ENCODE assay signal across 1 cellular context in the genomic region with DNA sequence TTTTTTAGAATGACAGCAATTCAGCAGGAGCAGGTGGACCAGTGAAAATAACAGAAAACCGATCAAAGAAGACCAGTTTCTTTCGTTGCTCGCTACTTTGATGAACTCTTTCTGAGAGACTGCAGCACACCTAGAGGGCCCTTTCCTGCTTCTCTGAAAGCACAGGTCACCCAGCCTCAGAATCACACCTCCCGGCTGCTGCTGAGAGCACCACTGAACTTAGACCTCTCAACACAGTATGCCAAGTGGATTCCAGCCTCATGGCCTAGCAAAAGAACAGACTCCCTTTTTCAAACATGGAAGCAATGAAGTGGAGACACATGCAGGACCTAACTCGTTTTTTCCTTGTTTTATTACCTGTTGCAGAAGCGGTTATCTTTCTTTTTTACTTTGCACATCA.
TF ChIP-seq lines count a peak whose summit lies in the region.

No MANE protein-coding gene starts in this region.

TF ChIP-seq in GM23338, 12 proteins besides CTCF, POLR2A, EP300 and RAD21 (continued from another document):
- TF ChIP-seq, protein P1, sequence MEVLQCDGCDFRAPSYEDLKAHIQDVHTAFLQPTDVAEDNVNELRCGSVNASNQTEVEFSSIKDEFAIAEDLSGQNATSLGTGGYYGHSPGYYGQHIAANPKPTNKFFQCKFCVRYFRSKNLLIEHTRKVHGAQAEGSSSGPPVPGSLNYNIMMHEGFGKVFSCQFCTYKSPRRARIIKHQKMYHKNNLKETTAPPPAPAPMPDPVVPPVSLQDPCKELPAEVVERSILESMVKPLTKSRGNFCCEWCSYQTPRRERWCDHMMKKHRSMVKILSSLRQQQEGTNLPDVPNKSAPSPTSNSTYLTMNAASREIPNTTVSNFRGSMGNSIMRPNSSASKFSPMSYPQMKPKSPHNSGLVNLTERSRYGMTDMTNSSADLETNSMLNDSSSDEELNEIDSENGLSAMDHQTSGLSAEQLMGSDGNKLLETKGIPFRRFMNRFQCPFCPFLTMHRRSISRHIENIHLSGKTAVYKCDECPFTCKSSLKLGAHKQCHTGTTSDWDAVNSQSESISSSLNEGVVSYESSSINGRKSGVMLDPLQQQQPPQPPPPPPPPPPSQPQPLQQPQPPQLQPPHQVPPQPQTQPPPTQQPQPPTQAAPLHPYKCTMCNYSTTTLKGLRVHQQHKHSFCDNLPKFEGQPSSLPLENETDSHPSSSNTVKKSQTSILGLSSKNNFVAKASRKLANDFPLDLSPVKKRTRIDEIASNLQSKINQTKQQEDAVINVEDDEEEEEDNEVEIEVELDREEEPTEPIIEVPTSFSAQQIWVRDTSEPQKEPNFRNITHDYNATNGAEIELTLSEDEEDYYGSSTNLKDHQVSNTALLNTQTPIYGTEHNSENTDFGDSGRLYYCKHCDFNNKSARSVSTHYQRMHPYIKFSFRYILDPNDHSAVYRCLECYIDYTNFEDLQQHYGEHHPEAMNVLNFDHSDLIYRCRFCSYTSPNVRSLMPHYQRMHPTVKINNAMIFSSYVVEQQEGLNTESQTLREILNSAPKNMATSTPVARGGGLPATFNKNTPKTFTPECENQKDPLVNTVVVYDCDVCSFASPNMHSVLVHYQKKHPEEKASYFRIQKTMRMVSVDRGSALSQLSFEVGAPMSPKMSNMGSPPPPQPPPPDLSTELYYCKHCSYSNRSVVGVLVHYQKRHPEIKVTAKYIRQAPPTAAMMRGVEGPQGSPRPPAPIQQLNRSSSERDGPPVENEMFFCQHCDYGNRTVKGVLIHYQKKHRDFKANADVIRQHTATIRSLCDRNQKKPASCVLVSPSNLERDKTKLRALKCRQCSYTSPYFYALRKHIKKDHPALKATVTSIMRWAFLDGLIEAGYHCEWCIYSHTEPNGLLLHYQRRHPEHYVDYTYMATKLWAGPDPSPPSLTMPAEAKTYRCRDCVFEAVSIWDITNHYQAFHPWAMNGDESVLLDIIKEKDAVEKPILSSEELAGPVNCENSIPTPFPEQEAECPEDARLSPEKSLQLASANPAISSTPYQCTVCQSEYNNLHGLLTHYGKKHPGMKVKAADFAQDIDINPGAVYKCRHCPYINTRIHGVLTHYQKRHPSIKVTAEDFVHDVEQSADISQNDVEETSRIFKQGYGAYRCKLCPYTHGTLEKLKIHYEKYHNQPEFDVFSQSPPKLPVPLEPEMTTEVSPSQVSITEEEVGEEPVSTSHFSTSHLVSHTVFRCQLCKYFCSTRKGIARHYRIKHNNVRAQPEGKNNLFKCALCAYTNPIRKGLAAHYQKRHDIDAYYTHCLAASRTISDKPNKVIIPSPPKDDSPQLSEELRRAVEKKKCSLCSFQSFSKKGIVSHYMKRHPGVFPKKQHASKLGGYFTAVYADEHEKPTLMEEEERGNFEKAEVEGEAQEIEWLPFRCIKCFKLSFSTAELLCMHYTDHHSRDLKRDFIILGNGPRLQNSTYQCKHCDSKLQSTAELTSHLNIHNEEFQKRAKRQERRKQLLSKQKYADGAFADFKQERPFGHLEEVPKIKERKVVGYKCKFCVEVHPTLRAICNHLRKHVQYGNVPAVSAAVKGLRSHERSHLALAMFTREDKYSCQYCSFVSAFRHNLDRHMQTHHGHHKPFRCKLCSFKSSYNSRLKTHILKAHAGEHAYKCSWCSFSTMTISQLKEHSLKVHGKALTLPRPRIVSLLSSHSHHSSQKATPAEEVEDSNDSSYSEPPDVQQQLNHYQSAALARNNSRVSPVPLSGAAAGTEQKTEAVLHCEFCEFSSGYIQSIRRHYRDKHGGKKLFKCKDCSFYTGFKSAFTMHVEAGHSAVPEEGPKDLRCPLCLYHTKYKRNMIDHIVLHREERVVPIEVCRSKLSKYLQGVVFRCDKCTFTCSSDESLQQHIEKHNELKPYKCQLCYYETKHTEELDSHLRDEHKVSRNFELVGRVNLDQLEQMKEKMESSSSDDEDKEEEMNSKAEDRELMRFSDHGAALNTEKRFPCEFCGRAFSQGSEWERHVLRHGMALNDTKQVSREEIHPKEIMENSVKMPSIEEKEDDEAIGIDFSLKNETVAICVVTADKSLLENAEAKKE (CRISPR knock-in tag; IDR thresholded peaks at IDR 0.05), result no peak
- TF ChIP-seq ZNF114 (CRISPR knock-in tag; IDR thresholded peaks at IDR 0.05) (no peak), ZNF331 (CRISPR knock-in tag; IDR thresholded peaks at IDR 0.05; ENCODE audit: low read depth) (no peak), EZH2phosphoT487 (IDR thresholded peaks at IDR 0.05; ENCODE audit: unreplicated experiment) (no peak), REST (IDR thresholded peaks at IDR 0.05; ENCODE audit: unreplicated experiment) (no peak), EZH2 (IDR thresholded peaks at IDR 0.05; ENCODE audit: low read depth, unreplicated experiment) (no peak), POLR2AphosphoS5 (IDR thresholded peaks at IDR 0.05; ENCODE audit: low read depth) (no peak), STAT1 (IDR thresholded peaks at IDR 0.05; ENCODE audit: unreplicated experiment) (no peak), JUNB (IDR thresholded peaks at IDR 0.05; ENCODE audit: unreplicated experiment) (no peak), CREB1 (CRISPR knock-in tag; IDR thresholded peaks at IDR 0.05; ENCODE audit: low read depth) (no peak)
- TF ChIP-seq, protein P2, sequence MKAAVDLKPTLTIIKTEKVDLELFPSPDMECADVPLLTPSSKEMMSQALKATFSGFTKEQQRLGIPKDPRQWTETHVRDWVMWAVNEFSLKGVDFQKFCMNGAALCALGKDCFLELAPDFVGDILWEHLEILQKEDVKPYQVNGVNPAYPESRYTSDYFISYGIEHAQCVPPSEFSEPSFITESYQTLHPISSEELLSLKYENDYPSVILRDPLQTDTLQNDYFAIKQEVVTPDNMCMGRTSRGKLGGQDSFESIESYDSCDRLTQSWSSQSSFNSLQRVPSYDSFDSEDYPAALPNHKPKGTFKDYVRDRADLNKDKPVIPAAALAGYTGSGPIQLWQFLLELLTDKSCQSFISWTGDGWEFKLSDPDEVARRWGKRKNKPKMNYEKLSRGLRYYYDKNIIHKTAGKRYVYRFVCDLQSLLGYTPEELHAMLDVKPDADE (IDR thresholded peaks at IDR 0.05), result no peak
TF ChIP-seq in GM23338: peak in this region for 0.
